ENCODE assay signal across 1 cellular context in the genomic region with DNA sequence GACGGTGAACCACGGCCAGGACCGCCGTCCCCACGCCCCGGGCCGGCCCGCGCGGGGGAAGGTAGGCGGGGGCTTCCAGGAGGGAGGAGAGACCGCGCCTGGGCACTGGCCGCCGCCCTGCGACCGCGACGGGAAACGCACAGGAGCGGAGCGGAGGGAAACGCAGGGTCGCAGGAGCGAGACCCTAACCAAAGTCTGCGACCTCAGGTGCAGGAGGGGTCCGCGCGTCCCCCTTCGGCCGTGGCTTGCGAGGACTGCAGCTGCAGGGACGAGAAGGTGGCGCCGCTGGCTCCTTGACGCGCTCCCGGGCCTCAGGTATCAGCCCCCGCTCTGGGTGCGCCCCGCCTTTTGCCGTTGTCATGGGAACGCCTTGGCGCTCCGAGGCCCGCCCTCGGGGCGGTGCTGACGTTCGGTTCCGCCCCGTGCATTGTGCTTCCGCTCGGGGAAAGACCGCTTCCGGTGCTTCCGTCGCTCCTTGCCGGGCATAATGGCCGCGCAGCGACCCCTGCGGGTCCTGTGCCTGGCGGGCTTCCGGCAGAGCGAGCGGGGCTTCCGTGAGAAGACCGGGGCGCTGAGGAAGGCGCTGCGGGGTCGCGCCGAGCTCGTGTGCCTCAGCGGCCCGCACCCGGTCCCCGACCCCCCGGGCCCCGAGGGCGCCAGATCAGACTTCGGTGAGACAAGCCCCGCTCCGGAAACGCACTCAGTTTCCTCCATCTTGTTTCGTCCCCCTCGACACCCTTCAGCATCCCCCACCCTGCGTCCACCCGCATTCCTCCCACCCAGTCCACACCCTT.
TF ChIP-seq lines count a peak whose summit lies in the region.

Gene OVCA2 (plus strand): TSS at position 462 of the 794 bp plus-strand sequence. CDS start 26 bp downstream, at position 488.

TF ChIP-seq in K562, 482 proteins besides CTCF, POLR2A, EP300 and RAD21 (continued from another document and continues in another):
- TF ChIP-seq, protein P1, sequence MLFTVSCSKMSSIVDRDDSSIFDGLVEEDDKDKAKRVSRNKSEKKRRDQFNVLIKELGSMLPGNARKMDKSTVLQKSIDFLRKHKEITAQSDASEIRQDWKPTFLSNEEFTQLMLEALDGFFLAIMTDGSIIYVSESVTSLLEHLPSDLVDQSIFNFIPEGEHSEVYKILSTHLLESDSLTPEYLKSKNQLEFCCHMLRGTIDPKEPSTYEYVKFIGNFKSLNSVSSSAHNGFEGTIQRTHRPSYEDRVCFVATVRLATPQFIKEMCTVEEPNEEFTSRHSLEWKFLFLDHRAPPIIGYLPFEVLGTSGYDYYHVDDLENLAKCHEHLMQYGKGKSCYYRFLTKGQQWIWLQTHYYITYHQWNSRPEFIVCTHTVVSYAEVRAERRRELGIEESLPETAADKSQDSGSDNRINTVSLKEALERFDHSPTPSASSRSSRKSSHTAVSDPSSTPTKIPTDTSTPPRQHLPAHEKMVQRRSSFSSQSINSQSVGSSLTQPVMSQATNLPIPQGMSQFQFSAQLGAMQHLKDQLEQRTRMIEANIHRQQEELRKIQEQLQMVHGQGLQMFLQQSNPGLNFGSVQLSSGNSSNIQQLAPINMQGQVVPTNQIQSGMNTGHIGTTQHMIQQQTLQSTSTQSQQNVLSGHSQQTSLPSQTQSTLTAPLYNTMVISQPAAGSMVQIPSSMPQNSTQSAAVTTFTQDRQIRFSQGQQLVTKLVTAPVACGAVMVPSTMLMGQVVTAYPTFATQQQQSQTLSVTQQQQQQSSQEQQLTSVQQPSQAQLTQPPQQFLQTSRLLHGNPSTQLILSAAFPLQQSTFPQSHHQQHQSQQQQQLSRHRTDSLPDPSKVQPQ (CRISPR knock-in tag; IDR thresholded peaks at IDR 0.05; ENCODE audit: borderline replicate concordance): no peak
- TF ChIP-seq FOXJ2 (tag; IDR thresholded peaks at IDR 0.05) (0 out of 2 replicates have a peak, but pooled peaks have one; percentile 52), KLF1 (tag; IDR thresholded peaks at IDR 0.05) (peak; percentile 77), ZNF696 (CRISPR knock-in tag; conservative IDR thresholded peaks at IDR 0.05) (no peak), U2AF1 (optimal IDR thresholded peaks at IDR 0.05; ENCODE audit: low read depth, low read length) (peak; percentile 80), ELF2 (CRISPR knock-in tag; IDR thresholded peaks at IDR 0.05) (no peak), HSF4 (CRISPR knock-in tag; IDR thresholded peaks at IDR 0.05; ENCODE audit: borderline replicate concordance) (no peak), ZNF639 (CRISPR knock-in tag; conservative IDR thresholded peaks at IDR 0.05 in 1 of 2, IDR thresholded peaks at IDR 0.05 in 1 of 2) (peak in 1 of 2 experiments; percentile 77; a peak in 2 of 4 replicates), BHLHE40 (IDR thresholded peaks at IDR 0.05; ENCODE audit: low read length) (no peak; the same call in 1 of the 2 replicates), GTF2E2 (tag; IDR thresholded peaks at IDR 0.05) (peak; percentile 74; the same call in 1 of the 2 replicates), MLLT1 (IDR thresholded peaks at IDR 0.05) (no peak), SMARCE1 (IDR thresholded peaks at IDR 0.05) (no peak), ZBTB7A (IDR thresholded peaks at IDR 0.05; ENCODE audit: borderline replicate concordance, control insufficient read depth, low read depth, low read length) (peak; percentile 89; the same call in 1 of the 2 replicates), ILK (tag; IDR thresholded peaks at IDR 0.05; ENCODE audit: borderline replicate concordance, low read depth) (no peak), NKRF (IDR thresholded peaks at IDR 0.05; ENCODE audit: borderline replicate concordance) (no peak), KAT7 (CRISPR knock-in tag; IDR thresholded peaks at IDR 0.05; ENCODE audit: borderline replicate concordance) (no peak), ZNF212 (CRISPR knock-in tag; IDR thresholded peaks at IDR 0.05) (no peak), PHTF2 (CRISPR knock-in tag; IDR thresholded peaks at IDR 0.05) (no peak), EGR1 (conservative IDR thresholded peaks at IDR 0.05) (peak; percentile 63), SRSF7 (optimal IDR thresholded peaks at IDR 0.05; ENCODE audit: low read depth, low read length) (no peak), RBM22 (IDR thresholded peaks at IDR 0.05; ENCODE audit: low read depth, low read length, poor library complexity, severe bottlenecking) (peak; percentile 93), ZNF408 (CRISPR knock-in tag; IDR thresholded peaks at IDR 0.05; ENCODE audit: low read depth) (no peak), HDAC8 (tag; IDR thresholded peaks at IDR 0.05) (no peak), MTF1 (CRISPR knock-in tag; IDR thresholded peaks at IDR 0.05; ENCODE audit: borderline replicate concordance) (no peak), ZNF766 (CRISPR knock-in tag; conservative IDR thresholded peaks at IDR 0.05) (no peak), HMG20A (CRISPR knock-in tag; conservative IDR thresholded peaks at IDR 0.05) (no peak), ZZZ3 (IDR thresholded peaks at IDR 0.05) (no peak), ETV1 (tag; conservative IDR thresholded peaks at IDR 0.05; ENCODE audit: low read depth) (peak; percentile 74)
- TF ChIP-seq, protein P2, sequence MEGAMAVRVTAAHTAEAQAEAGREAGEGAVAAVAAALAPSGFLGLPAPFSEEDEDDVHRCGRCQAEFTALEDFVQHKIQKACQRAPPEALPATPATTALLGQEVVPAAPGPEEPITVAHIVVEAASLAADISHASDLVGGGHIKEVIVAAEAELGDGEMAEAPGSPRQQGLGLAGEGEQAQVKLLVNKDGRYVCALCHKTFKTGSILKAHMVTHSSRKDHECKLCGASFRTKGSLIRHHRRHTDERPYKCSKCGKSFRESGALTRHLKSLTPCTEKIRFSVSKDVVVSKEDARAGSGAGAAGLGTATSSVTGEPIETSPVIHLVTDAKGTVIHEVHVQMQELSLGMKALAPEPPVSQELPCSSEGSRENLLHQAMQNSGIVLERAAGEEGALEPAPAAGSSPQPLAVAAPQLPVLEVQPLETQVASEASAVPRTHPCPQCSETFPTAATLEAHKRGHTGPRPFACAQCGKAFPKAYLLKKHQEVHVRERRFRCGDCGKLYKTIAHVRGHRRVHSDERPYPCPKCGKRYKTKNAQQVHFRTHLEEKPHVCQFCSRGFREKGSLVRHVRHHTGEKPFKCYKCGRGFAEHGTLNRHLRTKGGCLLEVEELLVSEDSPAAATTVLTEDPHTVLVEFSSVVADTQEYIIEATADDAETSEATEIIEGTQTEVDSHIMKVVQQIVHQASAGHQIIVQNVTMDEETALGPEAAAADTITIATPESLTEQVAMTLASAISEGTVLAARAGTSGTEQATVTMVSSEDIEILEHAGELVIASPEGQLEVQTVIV (CRISPR knock-in tag; IDR thresholded peaks at IDR 0.05; ENCODE audit: borderline replicate concordance): no peak
- TF ChIP-seq, protein P3, sequence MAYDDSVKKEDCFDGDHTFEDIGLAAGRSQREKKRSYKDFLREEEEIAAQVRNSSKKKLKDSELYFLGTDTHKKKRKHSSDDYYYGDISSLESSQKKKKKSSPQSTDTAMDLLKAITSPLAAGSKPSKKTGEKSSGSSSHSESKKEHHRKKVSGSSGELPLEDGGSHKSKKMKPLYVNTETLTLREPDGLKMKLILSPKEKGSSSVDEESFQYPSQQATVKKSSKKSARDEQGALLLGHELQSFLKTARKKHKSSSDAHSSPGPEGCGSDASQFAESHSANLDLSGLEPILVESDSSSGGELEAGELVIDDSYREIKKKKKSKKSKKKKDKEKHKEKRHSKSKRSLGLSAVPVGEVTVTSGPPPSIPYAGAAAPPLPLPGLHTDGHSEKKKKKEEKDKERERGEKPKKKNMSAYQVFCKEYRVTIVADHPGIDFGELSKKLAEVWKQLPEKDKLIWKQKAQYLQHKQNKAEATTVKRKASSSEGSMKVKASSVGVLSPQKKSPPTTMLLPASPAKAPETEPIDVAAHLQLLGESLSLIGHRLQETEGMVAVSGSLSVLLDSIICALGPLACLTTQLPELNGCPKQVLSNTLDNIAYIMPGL (CRISPR knock-in tag; IDR thresholded peaks at IDR 0.05): 0 out of 2 replicates have a peak, but pooled peaks have one; percentile 58
